In the genomic region with DNA sequence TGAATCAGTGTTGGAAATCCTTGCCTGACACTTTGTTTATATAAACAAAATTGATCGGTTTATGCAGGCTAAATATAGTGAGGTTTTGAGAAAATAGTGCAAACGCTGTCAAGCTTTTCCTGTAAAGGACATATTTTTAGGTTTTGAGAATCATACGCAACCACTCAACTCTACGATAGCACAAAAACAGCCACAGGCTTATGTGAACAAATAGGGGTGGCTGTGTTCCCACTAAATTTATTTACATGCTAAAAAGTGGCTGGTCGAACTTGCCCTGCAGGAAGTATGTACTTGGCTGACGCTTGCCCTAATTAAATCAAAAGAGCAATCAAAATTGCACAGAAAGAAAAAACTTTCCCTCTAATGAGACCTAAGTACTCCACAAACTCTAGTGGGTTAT, we compare ENCODE assay signal across 14 cellular contexts.
A peak's percentile ranks its signal among the peaks of the same experiment; 100 is the strongest.
DNase-seq lines count a peak whose midpoint lies in the region; ATAC-seq, FAIRE-seq and TF ChIP-seq lines count a peak whose summit lies in the region.
"Had no signal": no experiment of that assay in that cellular context is flagged by ENCODE, and none has a peak within 500 bp of the region (broad histone marks: within the 10 kb centered on the region; RNA-seq: fewer than 3 reads in every experiment).

No MANE protein-coding gene starts in this region.

- no peak overlapping the region for H3K23ac ChIP-seq in neuronal stem cell (ENCODE audit: low read depth, low read length, poor library complexity)

- no peak overlapping the region for H3K14ac ChIP-seq in neuronal stem cell (ENCODE audit: low read length)

- no peak overlapping the region for H3K4ac ChIP-seq in neuronal stem cell (ENCODE audit: low read length)

- no peaks in the 10 kb centered on the region for H3K36me3 ChIP-seq in neuronal stem cell (replicated peaks in 1 of 2; ENCODE audit: control insufficient read depth in 2 of 2, insufficient read depth in 2 of 2, low read length in 2 of 2)
- H3K36me3 ChIP-seq: colonic mucosa, ovary had no signal

- H2BK120ac ChIP-seq in neuronal stem cell (ENCODE audit: low read depth, low read length), result no peak overlapping the region

- DNase-seq in activated CD8-positive, alpha-beta memory T cell treated with anti-CD3 and anti-CD28 coated beads, Interleukin-2, amount 10 ng/mL, durations not matched to agents 7 days and 5 days, result no peak
- no peak for DNase-seq in activated CD8-positive, alpha-beta memory T cell treated with anti-CD3 and anti-CD28 coated beads, Interleukin-2, amount 50 U/mL, for 48 hours
- DNase-seq in LNCaP clone FGC (ENCODE audit: low read depth) (peak; percentile 73), neuronal stem cell (ENCODE audit: low spot score) (no peak), NCI-H1092 treated with DMSO at 0.1 percent for 48 hours (lab: John Stamatoyannopoulos, UW) (no peak), RCC 7860 (ENCODE audit: low spot score) (no peak)
- DNase-seq: activated gamma-delta T cell, colonic mucosa, foreskin keratinocyte, NCI-H526, ovary had no signal

- ATAC-seq in activated CD8-positive, alpha-beta memory T cell treated with anti-CD3 and anti-CD28 coated beads, Interleukin-2, amount 10 ng/mL, durations not matched to agents 7 days and 5 days, result peak; percentile 28
- ATAC-seq in GM19328 (IDR thresholded peaks at IDR 0.05; ENCODE audit: unreplicated experiment), result no peak
- ATAC-seq: sciatic nerve had no signal

- H3K27ac Mint-ChIP-seq in activated CD8-positive, alpha-beta memory T cell treated with anti-CD3 and anti-CD28 coated beads, Interleukin-2, amount 10 ng/mL, durations not matched to agents 7 days and 5 days, result peak overlapping the region; percentile 94
- peak overlapping the region; percentile 91 for H3K27ac Mint-ChIP-seq in activated naive CD8-positive, alpha-beta T cell

- no peak overlapping the region for H3K27ac ChIP-seq in neuronal stem cell (replicated peaks; ENCODE audit: low read length)
- H3K27ac ChIP-seq: colonic mucosa, foreskin keratinocyte, ovary had no signal

- no peak overlapping the region for H2BK5ac ChIP-seq in neuronal stem cell (ENCODE audit: low read length)

- peaks cover 8% of the 10 kb centered on the region for H3K9me3 Mint-ChIP-seq in activated CD8-positive, alpha-beta memory T cell treated with anti-CD3 and anti-CD28 coated beads, Interleukin-2, amount 10 ng/mL, durations not matched to agents 7 days and 5 days (ENCODE audit: low read depth)
- peaks cover 5% of the 10 kb centered on the region for H3K9me3 Mint-ChIP-seq in activated naive CD8-positive, alpha-beta T cell (ENCODE audit: low read depth)

- H4K91ac ChIP-seq in neuronal stem cell (ENCODE audit: low read depth, low read length, poor library complexity), result no peak overlapping the region

- no peak overlapping the region for H2BK12ac ChIP-seq in neuronal stem cell (ENCODE audit: low read length)

- no peaks in the 10 kb centered on the region for H3K27me3 ChIP-seq in neuronal stem cell (ENCODE audit: control insufficient read depth in 3 of 3, insufficient read depth in 3 of 3, low read depth in 1 of 3, low read length in 3 of 3)
- H3K27me3 ChIP-seq: colonic mucosa, foreskin keratinocyte, ovary had no signal

- H3K9me3 ChIP-seq in neuronal stem cell (replicated peaks in 1 of 2; ENCODE audit: control insufficient read depth in 2 of 2, insufficient read depth in 1 of 2, low read depth in 1 of 2, low read length in 2 of 2), result no peaks in the 10 kb centered on the region
- H3K9me3 ChIP-seq: colonic mucosa, ovary had no signal

- H3K36me3 Mint-ChIP-seq in activated CD8-positive, alpha-beta memory T cell treated with anti-CD3 and anti-CD28 coated beads, Interleukin-2, amount 10 ng/mL, durations not matched to agents 7 days and 5 days, result peaks cover 6% of the 10 kb centered on the region
- H3K36me3 Mint-ChIP-seq in activated naive CD8-positive, alpha-beta T cell, result no peaks in the 10 kb centered on the region

- no peak overlapping the region for H3K9ac ChIP-seq in neuronal stem cell (ENCODE audit: low read depth, low read length, poor library complexity)

- no peaks in the 10 kb centered on the region for H3K27me3 Mint-ChIP-seq in activated CD8-positive, alpha-beta memory T cell treated with anti-CD3 and anti-CD28 coated beads, Interleukin-2, amount 10 ng/mL, durations not matched to agents 7 days and 5 days
- no peaks in the 10 kb centered on the region for H3K27me3 Mint-ChIP-seq in activated naive CD8-positive, alpha-beta T cell

- no CpG with 5 or more reads among the region's 6 CpGs for WGBS in neuronal stem cell (ENCODE audit: extremely low coverage in 2 of 2, insufficient read length in 2 of 2, insufficient replicate concordance in 1 of 2), 2 donors

- H2BK15ac ChIP-seq in neuronal stem cell (ENCODE audit: low read length), result no peak overlapping the region

- no peak overlapping the region for H3K4me2 ChIP-seq in neuronal stem cell (ENCODE audit: insufficient read depth, low read length, poor library complexity, severe bottlenecking)

- H3K4me3 Mint-ChIP-seq in activated CD8-positive, alpha-beta memory T cell treated with anti-CD3 and anti-CD28 coated beads, Interleukin-2, amount 10 ng/mL, durations not matched to agents 7 days and 5 days, result peak overlapping the region; percentile 47
- peak overlapping the region; percentile 68 for H3K4me3 Mint-ChIP-seq in activated naive CD8-positive, alpha-beta T cell

- H2AK5ac ChIP-seq in neuronal stem cell (ENCODE audit: low read depth, low read length), result no peak overlapping the region

- no peaks in the 10 kb centered on the region for H3K79me1 ChIP-seq in neuronal stem cell (ENCODE audit: low read depth, low read length)

- FAIRE-seq in RCC 7860 (lab: Jason Lieb, UNC), result no peak

- H3K4me1 ChIP-seq in neuronal stem cell (ENCODE audit: control insufficient read depth in 2 of 2, insufficient read depth in 1 of 2, low read depth in 1 of 2, low read length in 2 of 2), result peaks cover 0 to 2% of the 10 kb centered on the region in 2 donors
- H3K4me1 ChIP-seq: colonic mucosa, foreskin keratinocyte had no signal

- H3K18ac ChIP-seq in neuronal stem cell (ENCODE audit: low read length), result no peak overlapping the region

- H3K4me3 ChIP-seq in LNCaP clone FGC (ENCODE audit: low read depth, low read length) (peak overlapping the region; percentile 21), neuronal stem cell (ENCODE audit: low read length in 2 of 2) (no peak overlapping the region)
- H3K4me3 ChIP-seq: colonic mucosa, ovary had no signal

- TF ChIP-seq CTCF in LNCaP clone FGC (IDR thresholded peaks at IDR 0.05; ENCODE audit: control insufficient read depth, extremely low read depth, insufficient read depth), result no peak

- no peak overlapping the region for H4K8ac ChIP-seq in neuronal stem cell (ENCODE audit: low read depth, low read length)

- H3K4me1 Mint-ChIP-seq in activated CD8-positive, alpha-beta memory T cell treated with anti-CD3 and anti-CD28 coated beads, Interleukin-2, amount 10 ng/mL, durations not matched to agents 7 days and 5 days, result peaks cover 22% of the 10 kb centered on the region
- H3K4me1 Mint-ChIP-seq in activated naive CD8-positive, alpha-beta T cell (ENCODE audit: low read depth), result peaks cover 28% of the 10 kb centered on the region

- peak overlapping the region; percentile 72 for H2AFZ ChIP-seq in neuronal stem cell (ENCODE audit: low read length)

- CTCF ChIA-PET in activated CD8-positive, alpha-beta memory T cell treated with anti-CD3 and anti-CD28 coated beads, Interleukin-2, amount 10 ng/mL, durations not matched to agents 7 days and 5 days (lab: Charles Lee), result no interaction called here
